Comparison of ENCODE assay signal across 16 cellular contexts in genomic region chr10:47420305-47421056, GRCh38. TPM values are rescaled to one million over a fixed set of nuclear protein-coding genes. Genes with fewer than 3 reads are reported as not detected.
"Had no signal": no experiment of that assay in that cellular context is flagged by ENCODE, and none has a peak within 500 bp of the region (broad histone marks: within the 10 kb centered on the region; RNA-seq: fewer than 3 reads in every experiment).

No MANE protein-coding gene starts in this region.

- H3K27ac ChIP-seq: breast epithelium, dorsolateral prefrontal cortex, esophagus squamous epithelium, left ventricle myocardium inferior, neutrophil, transverse colon had no signal

- ATAC-seq: activated T-cell treated with anti-CD3 and anti-CD28 coated beads, Interleukin-2, amount 50 U/mL, for 4 hours; stimulated activated naive B cell treated with anti-CD40 and anti-IgM and Interleukin-4, amounts not matched to agents 10 μg/mL and 1 μg/mL and 100 μg/mL, for 72 hours had no signal

- DNase-seq: activated CD4-positive, alpha-beta T cell treated with anti-CD3 and anti-CD28 coated beads, Interleukin-2, amount 50 U/mL, for 48 hours; activated CD4-positive, CD25-positive, alpha-beta regulatory T cell treated with anti-CD3 and anti-CD28 coated beads, Interleukin-2, amount 50 U/mL, for 72 hours; activated naive CD8-positive, alpha-beta T cell treated with anti-CD3 and anti-CD28 coated beads, Interleukin-2, amount 10 ng/mL, durations not matched to agents 7 days and 5 days; activated T-cell treated with anti-CD3 and anti-CD28 coated beads, Interleukin-2, amount 50 U/mL, for 4 hours; anterior cingulate cortex; dorsolateral prefrontal cortex; esophagus squamous epithelium; glutamatergic neuron; left ventricle myocardium inferior; stimulated activated CD4-positive, alpha-beta T cell treated with anti-CD3 and anti-CD28 coated beads, Interleukin-1b, Interleukin-23, amount 100 ng/mL, for 48 hours; stimulated activated naive B cell treated with anti-CD40 and anti-IgM and Interleukin-4, amounts not matched to agents 10 μg/mL and 1 μg/mL and 100 μg/mL, for 72 hours; transverse colon had no signal

- H3K4me3 ChIP-seq: breast epithelium, dorsolateral prefrontal cortex, esophagus squamous epithelium, left ventricle myocardium inferior, transverse colon had no signal

- H3K9me3 ChIP-seq: breast epithelium, esophagus squamous epithelium, left ventricle myocardium inferior, neutrophil, transverse colon had no signal

- H3K36me3 ChIP-seq: breast epithelium, esophagus squamous epithelium, left ventricle myocardium inferior, neutrophil, transverse colon had no signal

- H3K4me1 ChIP-seq: breast epithelium, esophagus squamous epithelium, left ventricle myocardium inferior, transverse colon had no signal

- H3K27me3 ChIP-seq: breast epithelium, dorsolateral prefrontal cortex, esophagus squamous epithelium, neutrophil, transverse colon had no signal

- FAIRE-seq: endometrium had no signal

RNA-seq across cellular contexts. Expression of gene ZNF488, which starts 36.4 kb away (rescaled TPM):
- total RNA-seq: activated naive CD8-positive, alpha-beta T cell treated with anti-CD3 and anti-CD28 coated beads, Interleukin-2, amount 10 ng/mL, durations not matched to agents 7 days and 5 days; right cardiac atrium had no signal
